In genomic region chr1:168116327-168116799, GRCh38 we compare ENCODE assay signal across 23 cellular contexts. TPM values are rescaled to one million over a fixed set of nuclear protein-coding genes. Genes with fewer than 3 reads are reported as not detected.
A peak's percentile ranks its signal among the peaks of the same experiment; 100 is the strongest.
DNase-seq lines count a peak whose midpoint lies in the region; ATAC-seq and TF ChIP-seq lines count a peak whose summit lies in the region.
"Had no signal": no experiment of that assay in that cellular context is flagged by ENCODE, and none has a peak within 500 bp of the region (broad histone marks: within the 10 kb centered on the region; RNA-seq: fewer than 3 reads in every experiment).

No MANE protein-coding gene starts in this region.

- H3K4me1 Mint-ChIP-seq in progenitor cell of endocrine pancreas (ENCODE audit: low read depth), result peaks cover 10% of the 10 kb centered on the region
- H3K4me1 Mint-ChIP-seq: activated CD4-positive, alpha-beta T cell treated with anti-CD3 and anti-CD28 coated beads, Interleukin-2, amount 10 ng/mL, durations not matched to agents 24 days and 14 days had no signal

- no peak overlapping the region for H2AFZ ChIP-seq in MM.1S (ENCODE audit: low read length)

- H3K9me2 ChIP-seq in MM.1S (replicated peaks; ENCODE audit: insufficient read depth, low read length), result no peaks in the 10 kb centered on the region
- H3K9me2 ChIP-seq: SK-N-SH had no signal

- no peaks in the 10 kb centered on the region for H4K20me1 ChIP-seq in MM.1S (ENCODE audit: insufficient read depth, low read length)

- no peak overlapping the region for H3K4me2 ChIP-seq in MM.1S (ENCODE audit: low read depth, low read length)
- H3K4me2 ChIP-seq: SK-N-SH had no signal

- H3K9me3 ChIP-seq in MM.1S (replicated peaks; ENCODE audit: insufficient read depth, low read length), result no peaks in the 10 kb centered on the region
- H3K9me3 ChIP-seq: heart left ventricle, SK-N-SH, thoracic aorta had no signal

- no peaks in the 10 kb centered on the region for H3K27me3 Mint-ChIP-seq in progenitor cell of endocrine pancreas

- H3K4me3 ChIP-seq in coronary artery (no peak overlapping the region), MM.1S (ENCODE audit: low read length) (no peak overlapping the region)
- H3K4me3 ChIP-seq: GM12878, heart left ventricle, spleen, thoracic aorta had no signal

- peaks cover 37% of the 10 kb centered on the region for H3K36me3 Mint-ChIP-seq in progenitor cell of endocrine pancreas (ENCODE audit: insufficient read depth)

- H3K36me3 ChIP-seq in MM.1S (replicated peaks; ENCODE audit: insufficient read depth, low read length), result no peaks in the 10 kb centered on the region
- H3K36me3 ChIP-seq: spleen, thoracic aorta had no signal

- DNase-seq in NCI-H146 treated with DMSO at 0.1 percent for 48 hours (lab: John Stamatoyannopoulos, UW; ENCODE audit: unreplicated experiment) (peak; percentile 85), NCI-H510A (lab: John Stamatoyannopoulos, UW) (peak; percentile 85), coronary artery (ENCODE audit: low spot score) (peak; percentile 36), progenitor cell of endocrine pancreas (ENCODE audit: low spot score, unreplicated experiment) (no peak), Kasumi-1 (lab: John Stamatoyannopoulos, UW) (no peak), MM.1S (no peak)
- DNase-seq: activated CD4-positive, alpha-beta T cell treated with anti-CD3 and anti-CD28 coated beads, Interleukin-2, amount 10 ng/mL, durations not matched to agents 24 days and 14 days; activated gamma-delta T cell treated with Interleukin-2 at 50 U/mL for 16 hours; AML-193; amniotic stem cell; caudate nucleus; GDM1; heart left ventricle; mesendoderm; NCI-H1436 treated with DMSO at 0.1 percent for 48 hours; NCI-H748 treated with DMSO at 0.1 percent for 48 hours; SK-N-SH; spleen had no signal

- no peak for ATAC-seq in GM19452 (IDR thresholded peaks at IDR 0.05; ENCODE audit: unreplicated experiment)
- no peak for ATAC-seq in SK-N-SH treated with all-trans-retinoic acid at 6 μM for 48 hours
- ATAC-seq: GM12878 had no signal

- H3K9me3 Mint-ChIP-seq in progenitor cell of endocrine pancreas (ENCODE audit: low read depth), result peaks cover 4% of the 10 kb centered on the region
- H3K9me3 Mint-ChIP-seq: activated CD4-positive, alpha-beta T cell treated with anti-CD3 and anti-CD28 coated beads, Interleukin-2, amount 10 ng/mL, durations not matched to agents 24 days and 14 days had no signal

- H3K9ac ChIP-seq in MM.1S (ENCODE audit: low read length), result no peak overlapping the region
- H3K9ac ChIP-seq: SK-N-SH had no signal

- H3K4me3 Mint-ChIP-seq in progenitor cell of endocrine pancreas (ENCODE audit: low read depth), result no peak overlapping the region
- H3K4me3 Mint-ChIP-seq: activated CD4-positive, alpha-beta T cell treated with anti-CD3 and anti-CD28 coated beads, Interleukin-2, amount 10 ng/mL, durations not matched to agents 24 days and 14 days; nephron had no signal

- H3K27ac Mint-ChIP-seq in progenitor cell of endocrine pancreas, result peak overlapping the region; percentile 85
- H3K27ac Mint-ChIP-seq: activated CD4-positive, alpha-beta T cell treated with anti-CD3 and anti-CD28 coated beads, Interleukin-2, amount 10 ng/mL, durations not matched to agents 24 days and 14 days; nephron had no signal

- no peaks in the 10 kb centered on the region for H3F3A ChIP-seq in MM.1S (ENCODE audit: insufficient read depth, low read length)

- H3K4me1 ChIP-seq in MM.1S (ENCODE audit: low read length), result no peaks in the 10 kb centered on the region

- H3K79me2 ChIP-seq in MM.1S (ENCODE audit: low read length), result no peaks in the 10 kb centered on the region

- H3K27me3 ChIP-seq in MM.1S (replicated peaks; ENCODE audit: insufficient read depth, low read length), result no peaks in the 10 kb centered on the region
- H3K27me3 ChIP-seq: heart left ventricle, spleen had no signal

- TF ChIP-seq CTCF in coronary artery (IDR thresholded peaks at IDR 0.05) (no peak), progenitor cell of endocrine pancreas (IDR thresholded peaks at IDR 0.05; ENCODE audit: unreplicated experiment) (no peak), MM.1S (IDR thresholded peaks at IDR 0.05; ENCODE audit: low read length) (no peak)

- H3K27ac ChIP-seq in coronary artery (no peak overlapping the region), MM.1S (ENCODE audit: low read length) (no peak overlapping the region)
- H3K27ac ChIP-seq: heart left ventricle, spleen, thoracic aorta had no signal

TF ChIP-seq in SK-N-SH treated with all-trans-retinoic acid at 6 μM for 48 hours, 23 proteins besides CTCF, POLR2A, EP300 and RAD21:
- TF ChIP-seq CSRNP3 (CRISPR knock-in tag; IDR thresholded peaks at IDR 0.05) (no peak), SNAI2 (CRISPR knock-in tag; IDR thresholded peaks at IDR 0.05) (no peak), ARNTL (CRISPR knock-in tag; IDR thresholded peaks at IDR 0.05; ENCODE audit: borderline replicate concordance, low read depth) (no peak), POU6F1 (CRISPR knock-in tag; IDR thresholded peaks at IDR 0.05; ENCODE audit: borderline replicate concordance, low read depth) (no peak), ISL1 (CRISPR knock-in tag; IDR thresholded peaks at IDR 0.05) (no peak), BACH2 (CRISPR knock-in tag; IDR thresholded peaks at IDR 0.05; ENCODE audit: borderline replicate concordance) (no peak), ZC3H10 (CRISPR knock-in tag; IDR thresholded peaks at IDR 0.05) (no peak), ESRRG (CRISPR knock-in tag; IDR thresholded peaks at IDR 0.05) (no peak), PATZ1 (CRISPR knock-in tag; IDR thresholded peaks at IDR 0.05; ENCODE audit: borderline replicate concordance) (no peak)

RNA-seq across cellular contexts. Expression of gene GPR161, which starts 20.4 kb away (rescaled TPM):
- total RNA-seq in progenitor cell of endocrine pancreas, result 57.7 and 58.5 TPM in 2 replicates

Comparison
In these comparisons a context has a peak if more than half of its experiments do, and no peak if none do; other contexts are left out.
1. DNase-seq: peak in NCI-H146 treated with DMSO at 0.1 percent for 48 hours (single experiment), NCI-H510A (single experiment) and coronary artery (single experiment); none in progenitor cell of endocrine pancreas (single experiment), Kasumi-1 (0 of 2) and MM.1S (single experiment).